In the genomic region with DNA sequence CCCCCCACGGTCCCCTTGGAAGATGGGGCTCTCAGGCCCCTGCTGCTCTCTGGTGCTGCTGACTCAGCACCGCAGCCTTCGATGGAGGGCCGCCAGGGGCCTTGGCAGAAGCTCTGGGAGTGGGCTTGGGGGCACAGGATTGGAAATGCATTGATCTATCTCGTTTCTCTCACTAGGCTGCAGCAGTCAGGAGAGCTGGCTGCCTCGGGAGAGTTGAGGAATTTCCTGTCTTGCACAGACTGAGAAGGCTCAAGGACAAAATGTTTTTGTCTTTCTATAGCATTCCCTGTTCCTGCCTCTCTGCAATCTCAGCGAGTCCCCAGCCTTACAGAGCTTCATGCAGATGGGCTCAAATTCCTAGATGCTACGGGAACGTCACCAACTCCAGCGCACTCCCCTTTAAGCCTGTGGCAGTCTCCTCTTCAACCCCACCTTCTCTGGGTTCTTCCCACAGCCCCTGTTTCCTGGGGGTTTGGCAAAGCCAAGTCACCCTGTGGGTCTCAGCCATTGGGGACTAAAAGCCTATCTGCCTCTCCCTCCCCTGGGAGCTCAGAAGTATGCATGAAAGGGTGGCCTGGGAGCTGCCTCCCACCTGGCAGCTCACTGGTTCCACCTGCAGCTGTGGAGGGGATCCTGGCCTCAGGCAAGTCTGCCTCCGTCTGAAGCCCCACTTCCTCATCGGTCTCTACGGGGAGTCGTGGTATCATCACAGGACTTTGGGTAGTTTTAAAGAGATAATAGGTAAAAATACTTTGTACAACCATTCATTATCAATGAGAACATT, we compare ENCODE assay signal across 13 cellular contexts.
DNase-seq lines count a peak whose midpoint lies in the region; ATAC-seq and TF ChIP-seq lines count a peak whose summit lies in the region.
"Had no signal": no experiment of that assay in that cellular context is flagged by ENCODE, and none has a peak within 500 bp of the region (broad histone marks: within the 10 kb centered on the region; RNA-seq: fewer than 3 reads in every experiment).

No MANE protein-coding gene starts in this region.

- H3K27me3 Mint-ChIP-seq in nephron progenitor cell (ENCODE audit: low read depth, poor library complexity): peaks cover 7% of the 10 kb centered on the region

- TF ChIP-seq CTCF in breast epithelium (IDR thresholded peaks at IDR 0.05) (no peak), mammary epithelial cell (conservative IDR thresholded peaks at IDR 0.05 in 1 of 2, IDR thresholded peaks at IDR 0.05 in 1 of 2; ENCODE audit: extremely low read depth in 1 of 2, insufficient read depth in 1 of 2, low read depth in 1 of 2, low read length in 2 of 2) (no peak), cardiac muscle cell (IDR thresholded peaks at IDR 0.05; ENCODE audit: low read depth, low read length) (no peak), nephron progenitor cell (IDR thresholded peaks at IDR 0.05) (no peak)

- BruUV-seq in mammary epithelial cell (replicated peaks; lab: Mats Ljungman, UMichigan): no TSS peak

- H3K9me3 Mint-ChIP-seq in nephron progenitor cell: no peaks in the 10 kb centered on the region
- H3K9me3 Mint-ChIP-seq: activated T-cell treated with anti-CD3 and anti-CD28 coated beads, Interleukin-2, amount 50 U/mL, for 24 hours had no signal

- H3K27me3 ChIP-seq in breast epithelium (no peaks in the 10 kb centered on the region), mammary epithelial cell (ENCODE audit: insufficient read depth, low read length) (no peaks in the 10 kb centered on the region), cardiac muscle cell (peaks cover 79% of the 10 kb centered on the region)

- no peaks in the 10 kb centered on the region for H3K4me1 ChIP-seq in breast epithelium
- H3K4me1 ChIP-seq in mammary epithelial cell (ENCODE audit: insufficient read depth, low read length): no peaks in the 10 kb centered on the region
- no peaks in the 10 kb centered on the region for H3K4me1 ChIP-seq in cardiac muscle cell (ENCODE audit: low read depth)

- ATAC-seq in GM19351 (IDR thresholded peaks at IDR 0.05; ENCODE audit: unreplicated experiment): no peak
- ATAC-seq in HG03439 (IDR thresholded peaks at IDR 0.05; ENCODE audit: unreplicated experiment): no peak

- DNase-seq in breast epithelium (ENCODE audit: low spot score in 2 of 2): no peak
- no peak for DNase-seq in mammary epithelial cell
- peak; percentile 36 to 53 for DNase-seq in cardiac muscle cell (ENCODE audit: low read depth in 1 of 2, low spot score in 1 of 2)
- no peak for DNase-seq in nephron progenitor cell
- no peak for DNase-seq in RKO (ENCODE audit: low spot score)
- no peak for DNase-seq in NCI-H2029 treated with DMSO at 0.1 percent for 48 hours (lab: John Stamatoyannopoulos, UW)
- DNase-seq: 8988T; activated CD4-positive, alpha-beta T cell treated with anti-CD3 and anti-CD28 coated beads, Interleukin-2, amount 50 U/mL, for 1 hour; activated T-cell treated with anti-CD3 and anti-CD28 coated beads, Interleukin-2, amount 50 U/mL, for 24 hours; NCI-H2171; T1000 had no signal

- H3K4me1 Mint-ChIP-seq in nephron progenitor cell: peaks cover 32% of the 10 kb centered on the region

- H3K79me2 ChIP-seq in mammary epithelial cell (ENCODE audit: insufficient read depth, low read length): no peaks in the 10 kb centered on the region

- TF ChIP-seq POLR2A in breast epithelium (IDR thresholded peaks at IDR 0.05): no peak

- CTCF ChIA-PET in mammary epithelial cell (lab: Charles Lee; ENCODE audit: low non-redundant PET): no interaction called here

- in situ Hi-C loops in mammary epithelial cell (cut with MboI; ENCODE audit: low sequenced_read_pairs in 2 of 2): loop anchor here in 1 of 2 donors (10.0 kb wide), 1 partner anchor 57 kb away; no protein-coding TSS in a partner anchor

- H3K4me2 ChIP-seq in mammary epithelial cell (ENCODE audit: insufficient read depth, low read depth, low read length): no peak overlapping the region

- no peaks in the 10 kb centered on the region for H3K36me3 ChIP-seq in breast epithelium
- peaks cover 26% of the 10 kb centered on the region for H3K36me3 ChIP-seq in mammary epithelial cell (ENCODE audit: insufficient read depth, low read length)
- no peaks in the 10 kb centered on the region for H3K36me3 ChIP-seq in cardiac muscle cell

- H2AFZ ChIP-seq in mammary epithelial cell (ENCODE audit: low read depth, low read length): no peak overlapping the region

- peak overlapping the region; percentile 83 for H3K27ac Mint-ChIP-seq in nephron progenitor cell
- H3K27ac Mint-ChIP-seq: activated T-cell treated with anti-CD3 and anti-CD28 coated beads, Interleukin-2, amount 50 U/mL, for 24 hours had no signal

- H3K9me3 ChIP-seq in breast epithelium: no peaks in the 10 kb centered on the region
- no peaks in the 10 kb centered on the region for H3K9me3 ChIP-seq in mammary epithelial cell (replicated peaks; ENCODE audit: insufficient read depth, low read length)
- no peaks in the 10 kb centered on the region for H3K9me3 ChIP-seq in cardiac muscle cell (ENCODE audit: low read depth)

- intact Hi-C loops in breast epithelium (cut with DNase I; ENCODE audit: low total_unique reads): no loop called here
- intact Hi-C loops in mammary epithelial cell (cut with micrococcal nuclease): no loop called here

- H3K4me3 ChIP-seq in breast epithelium (peak overlapping the region in 1 of 3 donors; percentile 15), mammary epithelial cell (replicated peaks in 1 of 3; ENCODE audit: insufficient read depth in 1 of 3, low read depth in 2 of 3, low read length in 3 of 3) (no peak overlapping the region), cardiac muscle cell (no peak overlapping the region)

- peak overlapping the region; percentile 68 to 73 for H3K27ac ChIP-seq in breast epithelium
- H3K27ac ChIP-seq in mammary epithelial cell (ENCODE audit: insufficient read depth, low read depth, low read length): no peak overlapping the region
- no peak overlapping the region for H3K27ac ChIP-seq in cardiac muscle cell

- no peaks in the 10 kb centered on the region for H3K36me3 Mint-ChIP-seq in nephron progenitor cell (ENCODE audit: low read depth)

- H3K9ac ChIP-seq in mammary epithelial cell (ENCODE audit: insufficient read depth, low read length): no peak overlapping the region

- no peak overlapping the region for H3K4me3 Mint-ChIP-seq in nephron progenitor cell
- H3K4me3 Mint-ChIP-seq: activated T-cell treated with anti-CD3 and anti-CD28 coated beads, Interleukin-2, amount 50 U/mL, for 24 hours had no signal

- WGBS in mammary epithelial cell (ENCODE audit: low coverage, missing lambda C conversion rate): 73% methylated on average over 4 of the region's 14 CpGs

- no peaks in the 10 kb centered on the region for H4K20me1 ChIP-seq in mammary epithelial cell (ENCODE audit: insufficient read depth, low read length)

- dilution Hi-C loops in mammary epithelial cell (cut with HindIII; ENCODE audit: low sequenced_read_pairs): no loop called here

Comparison
In these comparisons a context has a peak if more than half of its experiments do, and no peak if none do; other contexts are left out.
1. H3K27ac ChIP-seq: peak in breast epithelium (2 of 2); none in mammary epithelial cell (single experiment) and cardiac muscle cell (single experiment).
2. DNase-seq: peak in cardiac muscle cell (2 of 2); none in breast epithelium (0 of 2), mammary epithelial cell (single experiment), nephron progenitor cell (single experiment), RKO (single experiment) and NCI-H2029 treated with DMSO at 0.1 percent for 48 hours (single experiment).